ENCODE assay signal across 19 cellular contexts in the genomic region with DNA sequence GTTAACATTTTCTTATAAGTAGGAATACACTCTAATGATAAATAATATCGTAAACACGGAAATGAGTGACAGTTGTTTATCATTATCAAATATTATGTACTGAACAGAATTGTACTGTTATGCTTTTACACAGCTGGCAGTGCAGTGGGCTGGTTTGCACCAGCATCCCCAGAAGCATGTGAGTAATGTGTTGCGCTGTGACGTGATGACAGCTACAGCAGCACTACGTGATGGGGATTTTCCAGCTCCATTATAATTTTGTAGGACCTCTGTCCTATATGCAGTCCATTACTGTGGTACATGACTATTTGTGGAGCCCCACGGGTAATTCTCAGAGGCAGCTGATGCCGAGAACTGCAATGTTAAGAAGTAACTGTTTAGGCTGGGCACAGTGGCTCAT.
A peak's percentile ranks its signal among the peaks of the same experiment; 100 is the strongest.
DNase-seq lines count a peak whose midpoint lies in the region; ATAC-seq, FAIRE-seq and TF ChIP-seq lines count a peak whose summit lies in the region.
"Had no signal": no experiment of that assay in that cellular context is flagged by ENCODE, and none has a peak within 500 bp of the region (broad histone marks: within the 10 kb centered on the region; RNA-seq: fewer than 3 reads in every experiment).

No MANE protein-coding gene starts in this region.

- no peaks in the 10 kb centered on the region for H3K4me1 ChIP-seq in right cardiac atrium (ENCODE audit: control insufficient read depth, insufficient read depth, low read length)
- no peaks in the 10 kb centered on the region for H3K4me1 ChIP-seq in left ventricle myocardium inferior
- no peaks in the 10 kb centered on the region for H3K4me1 ChIP-seq in kidney (ENCODE audit: control insufficient read depth in 1 of 2, insufficient read depth in 1 of 2, low read depth in 1 of 2, low read length in 2 of 2)
- H3K4me1 ChIP-seq in naive thymus-derived CD4-positive, alpha-beta T cell (ENCODE audit: control insufficient read depth in 2 of 2, insufficient read depth in 2 of 2, low read length in 2 of 2), result no peaks in the 10 kb centered on the region
- H3K4me1 ChIP-seq: BE2C, Caco-2 had no signal

- H3K4me3 Mint-ChIP-seq in naive thymus-derived CD4-positive, alpha-beta T cell, result no peak overlapping the region
- H3K4me3 Mint-ChIP-seq: CD4-positive, alpha-beta T cell; H9 had no signal

- CTCF ChIA-PET in naive thymus-derived CD4-positive, alpha-beta T cell (lab: Charles Lee), result interaction anchor here (1.4 kb wide), 1 partner anchor 10 kb away, joined by 3 read pairs; no protein-coding TSS in a partner anchor

- H3K27ac ChIP-seq in right cardiac atrium (ENCODE audit: low read length), result no peak overlapping the region
- no peak overlapping the region for H3K27ac ChIP-seq in left ventricle myocardium inferior (replicated peaks)
- H3K27ac ChIP-seq in kidney (ENCODE audit: low read depth in 2 of 2, low read length in 2 of 2), result no peak overlapping the region
- no peak overlapping the region for H3K27ac ChIP-seq in naive thymus-derived CD4-positive, alpha-beta T cell (ENCODE audit: low read depth, low read length)

- no peak overlapping the region for H3K9ac ChIP-seq in kidney (ENCODE audit: low read length in 2 of 2)

- peaks cover 14 to 61% (median 39%) of the 10 kb centered on the region in 5 donors for H3K36me3 Mint-ChIP-seq in naive thymus-derived CD4-positive, alpha-beta T cell

- TF ChIP-seq CTCF in left ventricle myocardium inferior (IDR thresholded peaks at IDR 0.05; ENCODE audit: borderline replicate concordance) (no peak), choroid plexus epithelial cell (conservative IDR thresholded peaks at IDR 0.05; ENCODE audit: low read depth, low read length) (no peak), kidney (IDR thresholded peaks at IDR 0.05; ENCODE audit: borderline replicate concordance, extremely low read depth, insufficient read depth) (no peak)

- H3K9me3 ChIP-seq in right cardiac atrium (ENCODE audit: control insufficient read depth, low read length) (no peaks in the 10 kb centered on the region), left ventricle myocardium inferior (replicated peaks) (no peaks in the 10 kb centered on the region), kidney (ENCODE audit: control insufficient read depth in 1 of 2, low read length in 2 of 2) (no peaks in the 10 kb centered on the region)
- H3K9me3 ChIP-seq in naive thymus-derived CD4-positive, alpha-beta T cell (ENCODE audit: control insufficient read depth in 2 of 3, low read length in 3 of 3), result no peaks in the 10 kb centered on the region
- H3K9me3 ChIP-seq: BE2C, Caco-2 had no signal

- intact Hi-C loops in right cardiac atrium (cut with DNase I) (no loop called here), left ventricle myocardium inferior (cut with micrococcal nuclease) (no loop called here), kidney (cut with DNase I) (no loop called here)
- intact Hi-C loops in naive thymus-derived CD4-positive, alpha-beta T cell (cut with micrococcal nuclease), result no loop called here

- peaks cover 0 to 5% (median 3%) of the 10 kb centered on the region in 7 donors for H3K4me1 Mint-ChIP-seq in naive thymus-derived CD4-positive, alpha-beta T cell

- H3K27me3 ChIP-seq in right cardiac atrium (ENCODE audit: control insufficient read depth, insufficient read depth) (no peaks in the 10 kb centered on the region), left ventricle myocardium inferior (ENCODE audit: low read depth) (no peaks in the 10 kb centered on the region)
- H3K27me3 ChIP-seq in naive thymus-derived CD4-positive, alpha-beta T cell (ENCODE audit: control insufficient read depth in 2 of 2, insufficient read depth in 2 of 2, low read length in 2 of 2), result no peaks in the 10 kb centered on the region
- H3K27me3 ChIP-seq: BE2C had no signal

- H3K27me3 Mint-ChIP-seq in naive thymus-derived CD4-positive, alpha-beta T cell, result no peaks in the 10 kb centered on the region
- H3K27me3 Mint-ChIP-seq: CD4-positive, alpha-beta T cell had no signal

- POLR2A ChIA-PET in naive thymus-derived CD4-positive, alpha-beta T cell (lab: Charles Lee), result interaction anchor here (0.6 kb wide), 1 partner anchor 21 kb away, joined by 3 read pairs; no protein-coding TSS in a partner anchor

- H3K9me3 Mint-ChIP-seq in naive thymus-derived CD4-positive, alpha-beta T cell, result peaks cover 0 to 4% (median 0%) of the 10 kb centered on the region in 11 donors
- H3K9me3 Mint-ChIP-seq: CD4-positive, alpha-beta T cell had no signal

- DNase-seq in right cardiac atrium (no peak), left ventricle myocardium inferior (no peak), choroid plexus epithelial cell (ENCODE audit: low read depth) (peak; percentile 24), kidney (peak; percentile 5), NCI-H510A (lab: John Stamatoyannopoulos, UW) (no peak)
- no peak for DNase-seq in naive thymus-derived CD4-positive, alpha-beta T cell
- DNase-seq: ACHN; BE2C; C1 segment of cervical spinal cord; Caco-2; CD4-positive, alpha-beta T cell; H9 had no signal

- H3K27ac Mint-ChIP-seq in naive thymus-derived CD4-positive, alpha-beta T cell, result no peak overlapping the region
- H3K27ac Mint-ChIP-seq: CD4-positive, alpha-beta T cell; H9 had no signal

- no peak for FAIRE-seq in kidney (lab: Jason Lieb, UNC)
- FAIRE-seq: A204.1, D721Med, G401.6, GM12891, GM19239, H1 had no signal

- no peak overlapping the region for H3K4me3 ChIP-seq in right cardiac atrium (ENCODE audit: low read length)
- no peak overlapping the region for H3K4me3 ChIP-seq in left ventricle myocardium inferior
- no peak overlapping the region for H3K4me3 ChIP-seq in choroid plexus epithelial cell (ENCODE audit: low read depth, low read length)
- no peak overlapping the region for H3K4me3 ChIP-seq in kidney (ENCODE audit: low read length in 2 of 2)
- H3K4me3 ChIP-seq in naive thymus-derived CD4-positive, alpha-beta T cell (ENCODE audit: low read length), result no peak overlapping the region

- H3K36me3 ChIP-seq in left ventricle myocardium inferior (peaks cover 6% of the 10 kb centered on the region), kidney (ENCODE audit: control insufficient read depth in 1 of 2, insufficient read depth in 2 of 2, low read length in 2 of 2) (no peaks in the 10 kb centered on the region)
- H3K36me3 ChIP-seq in naive thymus-derived CD4-positive, alpha-beta T cell (ENCODE audit: control insufficient read depth in 2 of 3, insufficient read depth in 3 of 3, low read length in 3 of 3), result peaks cover 22 to 77% (median 26%) of the 10 kb centered on the region in 3 experiments
- H3K36me3 ChIP-seq: BE2C had no signal

- WGBS in right cardiac atrium, result 43% methylated on average over 7 of the region's 7 CpGs

- ATAC-seq in right cardiac atrium (peak; percentile 29 to 55), HG03439 (IDR thresholded peaks at IDR 0.05; ENCODE audit: unreplicated experiment) (no peak)
- no peak for ATAC-seq in naive thymus-derived CD4-positive, alpha-beta T cell

Comparison
In these comparisons a context has a peak if more than half of its experiments do, and no peak if none do; other contexts are left out.
1. ATAC-seq: peak in right cardiac atrium (2 of 2); none in HG03439 (single experiment) and naive thymus-derived CD4-positive, alpha-beta T cell (single experiment).
2. DNase-seq: peak in choroid plexus epithelial cell (single experiment) and kidney (single experiment); none in right cardiac atrium (0 of 3), left ventricle myocardium inferior (single experiment), NCI-H510A (single experiment) and naive thymus-derived CD4-positive, alpha-beta T cell (0 of 9).